ENCODE assay signal across 11 cellular contexts in the genomic region with DNA sequence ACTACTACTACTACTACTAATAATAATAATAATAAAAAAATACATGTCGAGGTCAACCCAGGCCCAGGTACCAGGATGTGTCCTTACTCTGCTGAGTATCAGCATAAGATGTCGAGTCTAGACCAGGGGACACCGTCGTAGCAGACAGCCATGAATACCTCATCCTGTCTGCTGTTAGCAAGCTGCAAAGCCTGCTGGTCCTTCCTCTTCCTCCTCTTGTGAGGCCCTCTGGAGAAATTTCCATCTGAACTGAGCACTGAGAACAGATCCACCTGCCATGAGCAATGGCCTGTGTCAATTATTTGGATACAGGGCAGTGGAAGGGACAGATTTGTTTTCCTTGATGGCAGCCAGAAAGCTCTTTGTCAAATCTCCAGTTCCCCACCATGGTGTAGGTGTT.
DNase-seq lines count a peak whose midpoint lies in the region; ATAC-seq and TF ChIP-seq lines count a peak whose summit lies in the region.
"Had no signal": no experiment of that assay in that cellular context is flagged by ENCODE, and none has a peak within 500 bp of the region (broad histone marks: within the 10 kb centered on the region; RNA-seq: fewer than 3 reads in every experiment).

No MANE protein-coding gene starts in this region.

- peaks cover 1% of the 10 kb centered on the region for H3K36me3 Mint-ChIP-seq in effector memory CD8-positive, alpha-beta T cell (ENCODE audit: insufficient read depth)

- intact Hi-C loops in vagina (cut with DNase I): no loop called here

- TF ChIP-seq POLR2A in vagina (IDR thresholded peaks at IDR 0.05): no peak

- H3K4me3 ChIP-seq in vagina: no peak overlapping the region

- peak overlapping the region in 1 of 2 donors; percentile 17 for H3K4me3 Mint-ChIP-seq in effector memory CD8-positive, alpha-beta T cell

- H3K36me3 ChIP-seq in vagina: no peaks in the 10 kb centered on the region

- H3K4me1 Mint-ChIP-seq in effector memory CD8-positive, alpha-beta T cell (ENCODE audit: low read depth in 2 of 2): peaks cover 21 to 33% of the 10 kb centered on the region in 2 donors

- no peak overlapping the region for H3K27ac ChIP-seq in vagina

- H3K4me1 ChIP-seq in vagina: peaks cover 51% of the 10 kb centered on the region

- no peaks in the 10 kb centered on the region for H3K9me3 Mint-ChIP-seq in effector memory CD8-positive, alpha-beta T cell

- no peak for TF ChIP-seq CTCF in vagina (IDR thresholded peaks at IDR 0.05)

- peak in 1 of 3 experiments; percentile 4 for DNase-seq in effector memory CD8-positive, alpha-beta T cell
- no peak for DNase-seq in vagina (ENCODE audit: extremely low spot score in 2 of 2)
- no peak for DNase-seq in NCI-H1694 treated with DMSO at 0.1 percent for 48 hours (lab: John Stamatoyannopoulos, UW)
- DNase-seq in DMS 273 (lab: John Stamatoyannopoulos, UW; ENCODE audit: unreplicated experiment): no peak
- DNase-seq: right cardiac atrium; stimulated activated CD8-positive, alpha-beta memory T cell treated with anti-CD3 and anti-CD28 coated beads, Interleukin-4, amount 100 ng/mL, for 48 hours had no signal

- H3K27ac Mint-ChIP-seq in effector memory CD8-positive, alpha-beta T cell: peak overlapping the region; percentile 33 to 84

- H3K27me3 Mint-ChIP-seq in effector memory CD8-positive, alpha-beta T cell: no peaks in the 10 kb centered on the region

- no peaks in the 10 kb centered on the region for H3K9me3 ChIP-seq in vagina

- ATAC-seq in GM18499 (IDR thresholded peaks at IDR 0.05; ENCODE audit: insufficient read depth, unreplicated experiment) (peak; percentile 10), GM21360 (IDR thresholded peaks at IDR 0.05; ENCODE audit: unreplicated experiment) (peak; percentile 9), HG03378 (IDR thresholded peaks at IDR 0.05; ENCODE audit: unreplicated experiment) (peak; percentile 7), HG03108 (IDR thresholded peaks at IDR 0.05; ENCODE audit: unreplicated experiment) (no peak)
- peak; percentile 44 for ATAC-seq in effector memory CD8-positive, alpha-beta T cell (replicated peaks)
- ATAC-seq: HCT116, right cardiac atrium had no signal

- no peaks in the 10 kb centered on the region for H3K27me3 ChIP-seq in vagina
